1 cellular context compared by ENCODE assay signal in genomic region chr19:43527860-43528622, GRCh38.
A peak's percentile ranks its signal among the peaks of the same experiment; 100 is the strongest.
TF ChIP-seq lines count a peak whose summit lies in the region.

No MANE protein-coding gene starts in this region.

TF ChIP-seq in HEK293, 187 proteins besides CTCF, POLR2A, EP300 and RAD21 (continued from another document and continues in another):
- TF ChIP-seq ZNF26 (tag by site-specific recombination; IDR thresholded peaks at IDR 0.05) (no peak), ZNF791 (tag by site-specific recombination; IDR thresholded peaks at IDR 0.05) (no peak), ZNF777 (tag by site-specific recombination; IDR thresholded peaks at IDR 0.05; ENCODE audit: borderline replicate concordance) (no peak), ZBTB10 (tag by site-specific recombination; IDR thresholded peaks at IDR 0.05) (no peak), ZNF221 (tag by site-specific recombination; IDR thresholded peaks at IDR 0.05; ENCODE audit: borderline replicate concordance) (no peak), ZNF580 (tag by site-specific recombination; IDR thresholded peaks at IDR 0.05) (peak; percentile 87; the same call in 1 of the 2 replicates), BCL11A (tag by site-specific recombination; IDR thresholded peaks at IDR 0.05; ENCODE audit: low read depth) (peak; percentile 94), ZBTB49 (tag by site-specific recombination; IDR thresholded peaks at IDR 0.05; ENCODE audit: low read depth) (no peak), TRIM28 (IDR thresholded peaks at IDR 0.05; ENCODE audit: borderline replicate concordance, low read length) (no peak), ZNF10 (tag by site-specific recombination; IDR thresholded peaks at IDR 0.05) (peak; percentile 18; the same call in 1 of the 2 replicates), ZNF560 (tag by site-specific recombination; IDR thresholded peaks at IDR 0.05; ENCODE audit: borderline replicate concordance) (no peak), HOXC10 (CRISPR knock-in tag; IDR thresholded peaks at IDR 0.05) (no peak), ELK4 (IDR thresholded peaks at IDR 0.05; ENCODE audit: borderline replicate concordance, low read depth, low read length) (no peak), ZNF776 (tag by site-specific recombination; IDR thresholded peaks at IDR 0.05; ENCODE audit: borderline replicate concordance) (no peak), KLF8 (tag by site-specific recombination; IDR thresholded peaks at IDR 0.05) (peak; percentile 78), ZBTB26 (tag by site-specific recombination; optimal IDR thresholded peaks at IDR 0.05) (no peak), ZNF664 (tag by site-specific recombination; IDR thresholded peaks at IDR 0.05) (no peak), KLF7 (tag by site-specific recombination; IDR thresholded peaks at IDR 0.05; ENCODE audit: borderline replicate concordance) (no peak), ZNF341 (tag by site-specific recombination; IDR thresholded peaks at IDR 0.05; ENCODE audit: low read depth) (no peak), SCRT2 (tag by site-specific recombination; IDR thresholded peaks at IDR 0.05) (peak; percentile 63), PATZ1 (tag by site-specific recombination; IDR thresholded peaks at IDR 0.05) (peak; percentile 51), PRDM4 (tag by site-specific recombination; IDR thresholded peaks at IDR 0.05) (peak; percentile 64; the same call in 1 of the 2 replicates), SP2 (tag by site-specific recombination; IDR thresholded peaks at IDR 0.05) (peak; percentile 6), ZNF747 (tag by site-specific recombination; IDR thresholded peaks at IDR 0.05) (no peak), ZNF324 (tag by site-specific recombination; IDR thresholded peaks at IDR 0.05) (peak; percentile 85), REPIN1 (tag by site-specific recombination; IDR thresholded peaks at IDR 0.05; ENCODE audit: low read depth) (no peak), ZNF266 (tag by site-specific recombination; IDR thresholded peaks at IDR 0.05; ENCODE audit: low read depth) (no peak), ZFP37 (tag by site-specific recombination; IDR thresholded peaks at IDR 0.05) (0 out of 2 replicates have a peak, but pooled peaks have one; percentile 11), BCL11B (tag by site-specific recombination; IDR thresholded peaks at IDR 0.05; ENCODE audit: low read depth) (no peak), ZNF558 (tag by site-specific recombination; IDR thresholded peaks at IDR 0.05) (peak; percentile 16; the same call in 1 of the 2 replicates), ZNF473 (tag by site-specific recombination; IDR thresholded peaks at IDR 0.05) (no peak), PRDM1 (tag by site-specific recombination; IDR thresholded peaks at IDR 0.05) (peak; percentile 57; the same call in 1 of the 2 replicates), ZNF202 (tag by site-specific recombination; IDR thresholded peaks at IDR 0.05; ENCODE audit: borderline replicate concordance) (no peak), ZNF350 (tag by site-specific recombination; IDR thresholded peaks at IDR 0.05) (no peak), ZNF621 (tag by site-specific recombination; IDR thresholded peaks at IDR 0.05) (no peak), MYNN (tag by site-specific recombination; IDR thresholded peaks at IDR 0.05; ENCODE audit: borderline replicate concordance) (no peak), ZNF423 (tag by site-specific recombination; IDR thresholded peaks at IDR 0.05) (0 out of 2 replicates have a peak, but pooled peaks have one; percentile 20), ZBTB44 (tag by site-specific recombination; IDR thresholded peaks at IDR 0.05) (peak; percentile 84; the same call in 1 of the 2 replicates), ZNF146 (tag by site-specific recombination; IDR thresholded peaks at IDR 0.05) (no peak; the same call in 1 of the 2 replicates), ZXDB (tag by site-specific recombination; IDR thresholded peaks at IDR 0.05) (peak; percentile 1), ZNF501 (tag by site-specific recombination; IDR thresholded peaks at IDR 0.05) (no peak), ZNF768 (tag by site-specific recombination; IDR thresholded peaks at IDR 0.05) (no peak), ZNF692 (tag by site-specific recombination; IDR thresholded peaks at IDR 0.05) (peak; percentile 19), ZNF510 (tag by site-specific recombination; IDR thresholded peaks at IDR 0.05; ENCODE audit: insufficient replicate concordance) (no peak), ZNF596 (tag by site-specific recombination; IDR thresholded peaks at IDR 0.05) (no peak), ZNF610 (tag by site-specific recombination; IDR thresholded peaks at IDR 0.05; ENCODE audit: borderline replicate concordance) (no peak), ZBTB1 (tag by site-specific recombination; IDR thresholded peaks at IDR 0.05) (no peak)
